In genomic region chr17:19362293-19363113, GRCh38 we compare ENCODE assay signal across 1 cellular context.
TF ChIP-seq lines count a peak whose summit lies in the region.

A gene with protein sequence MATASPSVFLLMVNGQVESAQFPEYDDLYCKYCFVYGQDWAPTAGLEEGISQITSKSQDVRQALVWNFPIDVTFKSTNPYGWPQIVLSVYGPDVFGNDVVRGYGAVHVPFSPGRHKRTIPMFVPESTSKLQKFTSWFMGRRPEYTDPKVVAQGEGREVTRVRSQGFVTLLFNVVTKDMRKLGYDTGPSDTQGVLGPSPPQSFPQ (minus strand): TSS chr17:19362723. CDS start chr17:19362569, 154 bp downstream.

TF ChIP-seq in K562, 482 proteins besides CTCF, POLR2A, EP300 and RAD21 (continued from another document and continues in another):
- TF ChIP-seq ZNF609 (CRISPR knock-in tag; IDR thresholded peaks at IDR 0.05; ENCODE audit: borderline replicate concordance) (no peak), ZNF407 (IDR thresholded peaks at IDR 0.05; ENCODE audit: low read depth) (peak; percentile 92), BMI1 (IDR thresholded peaks at IDR 0.05; ENCODE audit: low read length) (peak; percentile 84), POU5F1 (IDR thresholded peaks at IDR 0.05; ENCODE audit: borderline replicate concordance, low read depth, low read length, partially characterized antibody) (peak; percentile 81), ZNF324 (CRISPR knock-in tag; IDR thresholded peaks at IDR 0.05) (no peak), MGA (IDR thresholded peaks at IDR 0.05) (peak; percentile 57), SMC3 (conservative IDR thresholded peaks at IDR 0.05; ENCODE audit: insufficient read depth, low read depth, low read length) (peak; percentile 76), SAFB (IDR thresholded peaks at IDR 0.05; ENCODE audit: borderline replicate concordance, low read depth, low read length) (peak; percentile 72), RBM22 (IDR thresholded peaks at IDR 0.05; ENCODE audit: low read depth, low read length, poor library complexity, severe bottlenecking) (peak; percentile 98), THAP7 (CRISPR knock-in tag; IDR thresholded peaks at IDR 0.05) (no peak)
- TF ChIP-seq, protein P1, sequence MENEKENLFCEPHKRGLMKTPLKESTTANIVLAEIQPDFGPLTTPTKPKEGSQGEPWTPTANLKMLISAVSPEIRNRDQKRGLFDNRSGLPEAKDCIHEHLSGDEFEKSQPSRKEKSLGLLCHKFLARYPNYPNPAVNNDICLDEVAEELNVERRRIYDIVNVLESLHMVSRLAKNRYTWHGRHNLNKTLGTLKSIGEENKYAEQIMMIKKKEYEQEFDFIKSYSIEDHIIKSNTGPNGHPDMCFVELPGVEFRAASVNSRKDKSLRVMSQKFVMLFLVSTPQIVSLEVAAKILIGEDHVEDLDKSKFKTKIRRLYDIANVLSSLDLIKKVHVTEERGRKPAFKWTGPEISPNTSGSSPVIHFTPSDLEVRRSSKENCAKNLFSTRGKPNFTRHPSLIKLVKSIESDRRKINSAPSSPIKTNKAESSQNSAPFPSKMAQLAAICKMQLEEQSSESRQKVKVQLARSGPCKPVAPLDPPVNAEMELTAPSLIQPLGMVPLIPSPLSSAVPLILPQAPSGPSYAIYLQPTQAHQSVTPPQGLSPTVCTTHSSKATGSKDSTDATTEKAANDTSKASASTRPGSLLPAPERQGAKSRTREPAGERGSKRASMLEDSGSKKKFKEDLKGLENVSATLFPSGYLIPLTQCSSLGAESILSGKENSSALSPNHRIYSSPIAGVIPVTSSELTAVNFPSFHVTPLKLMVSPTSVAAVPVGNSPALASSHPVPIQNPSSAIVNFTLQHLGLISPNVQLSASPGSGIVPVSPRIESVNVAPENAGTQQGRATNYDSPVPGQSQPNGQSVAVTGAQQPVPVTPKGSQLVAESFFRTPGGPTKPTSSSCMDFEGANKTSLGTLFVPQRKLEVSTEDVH (IDR thresholded peaks at IDR 0.05; ENCODE audit: low read depth, partially characterized antibody): no peak
- TF ChIP-seq, protein P2, sequence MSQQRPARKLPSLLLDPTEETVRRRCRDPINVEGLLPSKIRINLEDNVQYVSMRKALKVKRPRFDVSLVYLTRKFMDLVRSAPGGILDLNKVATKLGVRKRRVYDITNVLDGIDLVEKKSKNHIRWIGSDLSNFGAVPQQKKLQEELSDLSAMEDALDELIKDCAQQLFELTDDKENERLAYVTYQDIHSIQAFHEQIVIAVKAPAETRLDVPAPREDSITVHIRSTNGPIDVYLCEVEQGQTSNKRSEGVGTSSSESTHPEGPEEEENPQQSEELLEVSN (IDR thresholded peaks at IDR 0.05; ENCODE audit: borderline replicate concordance in 1 of 2, extremely low read depth in 1 of 2, insufficient read depth in 1 of 2, insufficient read length in 1 of 2, low read depth in 1 of 2, low read length in 1 of 2, poor library complexity in 1 of 2, severe bottlenecking in 1 of 2): peak in 1 of 2 experiments; percentile 9
